ENCODE assay signal across 12 cellular contexts in the genomic region with DNA sequence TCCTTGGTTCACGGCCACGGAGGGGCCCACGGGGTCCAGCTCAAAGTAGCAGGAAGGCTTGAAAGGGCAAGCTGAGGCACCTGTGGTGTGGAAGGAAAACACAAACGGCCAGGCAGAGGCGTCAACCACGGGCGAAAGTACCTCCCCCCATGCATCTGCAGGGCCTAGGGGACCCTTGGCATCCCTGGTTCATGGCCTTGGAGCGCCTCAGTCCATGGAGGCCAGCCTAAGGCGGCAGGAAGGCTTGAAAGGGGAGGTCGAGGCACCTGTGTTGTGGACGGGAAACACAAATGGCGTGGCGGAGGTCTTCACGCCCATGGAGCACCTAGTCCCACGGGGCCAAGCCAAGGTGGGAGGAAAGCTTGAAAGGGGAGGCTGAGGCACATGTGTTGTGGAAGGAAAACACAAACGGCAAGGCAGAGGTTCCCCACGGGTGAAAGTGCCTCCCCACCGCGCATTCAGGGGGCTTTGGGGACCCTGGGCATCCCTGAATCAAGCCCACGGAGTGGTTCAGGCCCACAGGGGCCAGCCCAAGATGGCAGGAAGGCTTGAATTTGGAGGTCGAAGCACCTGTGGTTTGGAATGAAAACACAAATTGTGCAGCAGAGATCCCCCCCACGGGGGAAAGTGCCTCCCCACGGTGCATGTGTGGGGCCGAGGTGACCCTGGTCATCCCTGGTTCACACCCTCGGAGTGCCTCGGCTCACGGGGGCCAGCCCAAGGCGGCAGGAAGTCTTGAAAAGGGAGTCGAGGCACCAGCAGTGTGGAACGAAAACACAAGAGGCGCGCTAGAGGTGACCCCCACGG.
A peak's percentile ranks its signal among the peaks of the same experiment; 100 is the strongest.
DNase-seq lines count a peak whose midpoint lies in the region; ATAC-seq, FAIRE-seq and TF ChIP-seq lines count a peak whose summit lies in the region.
"Had no signal": no experiment of that assay in that cellular context is flagged by ENCODE, and none has a peak within 500 bp of the region (broad histone marks: within the 10 kb centered on the region; RNA-seq: fewer than 3 reads in every experiment).

No MANE protein-coding gene starts in this region.

- ATAC-seq in stimulated activated naive CD8-positive, alpha-beta T cell treated with anti-CD3 and anti-CD28 coated beads, Interleukin-15, Interleukin-2, amounts not matched to agents 100 U/mL and 50 U/mL, for 24 hours, result no peak
- no peak for ATAC-seq in stimulated activated naive CD8-positive, alpha-beta T cell treated with anti-CD3 and anti-CD28 coated beads, Interleukin-15, amount 100 ng/mL, for 72 hours
- no peak for ATAC-seq in natural killer cell
- ATAC-seq in aorta (ENCODE audit: low FRiP score), result no peak

- H3K27me3 ChIP-seq in aorta (ENCODE audit: control insufficient read depth in 1 of 2, insufficient read depth in 2 of 2, low read length in 1 of 2), result no peaks in the 10 kb centered on the region
- H3K27me3 ChIP-seq: BLaER1 treated with 17β-estradiol and CSF1 and Interleukin-3, amounts not matched to agents 10 nM and 100 nM had no signal

- no peak overlapping the region for H3K4me3 Mint-ChIP-seq in stimulated activated naive CD8-positive, alpha-beta T cell treated with anti-CD3 and anti-CD28 coated beads, Interleukin-15, amount 100 ng/mL, for 72 hours
- no peak overlapping the region for H3K4me3 Mint-ChIP-seq in natural killer cell
- H3K4me3 Mint-ChIP-seq: central memory CD8-positive, alpha-beta T cell had no signal

- no peak overlapping the region for H3K27ac Mint-ChIP-seq in stimulated activated naive CD8-positive, alpha-beta T cell treated with anti-CD3 and anti-CD28 coated beads, Interleukin-15, amount 100 ng/mL, for 72 hours
- no peak overlapping the region for H3K27ac Mint-ChIP-seq in natural killer cell

- no peak for TF ChIP-seq POLR2A in H54 (IDR thresholded peaks at IDR 0.05; ENCODE audit: low read depth, low read length)

- peak; percentile 1 for DNase-seq in stimulated activated naive CD8-positive, alpha-beta T cell treated with anti-CD3 and anti-CD28 coated beads, Interleukin-15, Interleukin-2, amounts not matched to agents 100 U/mL and 50 U/mL, for 24 hours
- DNase-seq in stimulated activated naive CD8-positive, alpha-beta T cell treated with anti-CD3 and anti-CD28 coated beads, Interleukin-15, amount 100 ng/mL, for 72 hours, result no peak
- DNase-seq in ecto neural progenitor cell (ENCODE audit: low spot score) (peak; percentile 11), natural killer cell (peak; percentile 7), aorta (peak; percentile 33 to 60), dermis blood vessel endothelial cell (no peak), H54 (ENCODE audit: insufficient read length, low spot score) (no peak), SHP77 (lab: John Stamatoyannopoulos, UW) (no peak)
- DNase-seq: GDM1, NCI-H187 had no signal

- FAIRE-seq in H54 (lab: Jason Lieb, UNC), result no peak

- no peak overlapping the region for H3K4me3 ChIP-seq in aorta (ENCODE audit: low read length in 2 of 2)
- H3K4me3 ChIP-seq: BLaER1 treated with 17β-estradiol and CSF1 and Interleukin-3, amounts not matched to agents 10 nM and 100 nM had no signal

- intact Hi-C loops in natural killer cell (cut with micrococcal nuclease), result no loop called here
- intact Hi-C loops in aorta (cut with DNase I), result no loop called here

- H3K4me1 ChIP-seq in aorta (ENCODE audit: control insufficient read depth in 1 of 2, insufficient read depth in 2 of 2, low read length in 2 of 2), result no peaks in the 10 kb centered on the region

- H3K9me3 Mint-ChIP-seq in stimulated activated naive CD8-positive, alpha-beta T cell treated with anti-CD3 and anti-CD28 coated beads, Interleukin-15, amount 100 ng/mL, for 72 hours, result peaks cover 29 to 85% of the 10 kb centered on the region in 2 donors
- peaks cover 0 to 12% of the 10 kb centered on the region in 2 donors for H3K9me3 Mint-ChIP-seq in natural killer cell

- TF ChIP-seq CTCF in natural killer cell (IDR thresholded peaks at IDR 0.05), result no peak

- WGBS in aorta, 2 donors, result 71 to 75% methylated on average over 33 of the region's 33 CpGs

- H3K27ac ChIP-seq in aorta (ENCODE audit: low read depth in 1 of 2, low read length in 2 of 2), result no peak overlapping the region
- H3K27ac ChIP-seq: BLaER1 treated with 17β-estradiol and CSF1 and Interleukin-3, amounts not matched to agents 10 nM and 100 nM had no signal

- no peaks in the 10 kb centered on the region for H3K27me3 Mint-ChIP-seq in stimulated activated naive CD8-positive, alpha-beta T cell treated with anti-CD3 and anti-CD28 coated beads, Interleukin-15, amount 100 ng/mL, for 72 hours
- no peaks in the 10 kb centered on the region for H3K27me3 Mint-ChIP-seq in natural killer cell (ENCODE audit: low read depth in 2 of 2)
- H3K27me3 Mint-ChIP-seq: central memory CD8-positive, alpha-beta T cell had no signal

- peaks cover 11% of the 10 kb centered on the region for H3K9me3 ChIP-seq in aorta (ENCODE audit: control insufficient read depth, low read length)

- peaks cover 5% of the 10 kb centered on the region for H3K36me3 Mint-ChIP-seq in natural killer cell

- H3K36me3 ChIP-seq in aorta (ENCODE audit: control insufficient read depth in 1 of 2, insufficient read depth in 2 of 2, low read length in 1 of 2), result no peaks in the 10 kb centered on the region
- H3K36me3 ChIP-seq: BLaER1 treated with 17β-estradiol and CSF1 and Interleukin-3, amounts not matched to agents 10 nM and 100 nM had no signal

- H3K4me1 Mint-ChIP-seq in stimulated activated naive CD8-positive, alpha-beta T cell treated with anti-CD3 and anti-CD28 coated beads, Interleukin-15, amount 100 ng/mL, for 72 hours, result no peaks in the 10 kb centered on the region
- no peaks in the 10 kb centered on the region for H3K4me1 Mint-ChIP-seq in natural killer cell
- H3K4me1 Mint-ChIP-seq: central memory CD8-positive, alpha-beta T cell had no signal

Comparison
In these comparisons a context has a peak if more than half of its experiments do, and no peak if none do; other contexts are left out.
1. DNase-seq: peak in stimulated activated naive CD8-positive, alpha-beta T cell treated with anti-CD3 and anti-CD28 coated beads, Interleukin-15, Interleukin-2, amounts not matched to agents 100 U/mL and 50 U/mL, for 24 hours (single experiment), ecto neural progenitor cell (single experiment), natural killer cell (single experiment) and aorta (2 of 2); none in stimulated activated naive CD8-positive, alpha-beta T cell treated with anti-CD3 and anti-CD28 coated beads, Interleukin-15, amount 100 ng/mL, for 72 hours (0 of 2), dermis blood vessel endothelial cell (single experiment), H54 (single experiment) and SHP77 (0 of 2).